13 cellular contexts compared by ENCODE assay signal in the genomic region with DNA sequence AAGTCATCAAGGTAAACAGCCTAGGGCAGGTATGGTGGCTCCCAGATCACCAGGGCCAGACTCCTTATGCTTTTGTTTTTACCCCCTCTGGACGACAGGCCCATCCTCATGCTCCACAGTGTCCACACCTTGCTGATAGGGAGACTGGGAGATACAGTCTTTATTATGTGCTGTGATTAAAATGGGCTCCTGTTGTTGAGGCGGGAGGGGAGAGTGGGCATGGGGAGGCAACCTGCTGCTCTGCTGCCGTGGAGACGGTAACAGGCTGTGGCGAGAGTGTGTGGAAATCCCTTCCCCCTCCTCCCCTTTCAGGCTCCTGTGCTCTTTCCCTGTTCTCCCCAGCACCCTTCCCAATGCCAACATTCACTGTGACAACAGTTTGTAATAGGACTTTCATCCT.
"Had no signal": no experiment of that assay in that cellular context is flagged by ENCODE, and none has a peak within 500 bp of the region (broad histone marks: within the 10 kb centered on the region; RNA-seq: fewer than 3 reads in every experiment).

No MANE protein-coding gene starts in this region.

- H3K36me3 ChIP-seq: left lung, neural progenitor cell, prostate gland, right atrium auricular region, WERI-Rb-1 had no signal

- ATAC-seq: activated naive CD4-positive, alpha-beta T cell treated with anti-CD3 and anti-CD28 coated beads, Interleukin-2, amount 50 U/mL, for 72 hours; left lung; stimulated activated naive CD8-positive, alpha-beta T cell treated with anti-CD3 and anti-CD28 coated beads, Interleukin-15, amount 100 ng/mL, for 72 hours had no signal

- H3K4me1 ChIP-seq: neural progenitor cell, prostate gland had no signal

- H3K4me2 ChIP-seq: neural progenitor cell had no signal

- H3K27ac ChIP-seq: left lung, neural progenitor cell, prostate gland, right atrium auricular region, WERI-Rb-1 had no signal

- H3K27me3 ChIP-seq: left lung, neural progenitor cell, right atrium auricular region had no signal

- H3K9ac ChIP-seq: neural progenitor cell had no signal

- H3K9me3 ChIP-seq: left lung, prostate gland, right atrium auricular region had no signal

- DNase-seq: activated CD4-positive, alpha-beta T cell treated with anti-CD3 and anti-CD28 coated beads, Interleukin-2, amount 50 U/mL, for 4 hours; activated gamma-delta T cell treated with Interleukin-2 at 50 U/mL for 16 hours; activated T-cell treated with anti-CD3 and anti-CD28 coated beads for 4 hours; effector CD4-positive, alpha-beta T cell; hypothalamus; left lung; stimulated activated CD4-positive, alpha-beta T cell treated with anti-CD3 and anti-CD28 coated beads, Interleukin-2, amount 100 ng/mL, for 24 hours; stimulated activated naive CD8-positive, alpha-beta T cell treated with anti-CD3 and anti-CD28 coated beads, Interleukin-15, amount 100 ng/mL, for 72 hours; WERI-Rb-1 had no signal

- H3K4me3 ChIP-seq: left lung, neural progenitor cell, prostate gland, right atrium auricular region had no signal

- H2AFZ ChIP-seq: neural progenitor cell had no signal
